In the genomic region with DNA sequence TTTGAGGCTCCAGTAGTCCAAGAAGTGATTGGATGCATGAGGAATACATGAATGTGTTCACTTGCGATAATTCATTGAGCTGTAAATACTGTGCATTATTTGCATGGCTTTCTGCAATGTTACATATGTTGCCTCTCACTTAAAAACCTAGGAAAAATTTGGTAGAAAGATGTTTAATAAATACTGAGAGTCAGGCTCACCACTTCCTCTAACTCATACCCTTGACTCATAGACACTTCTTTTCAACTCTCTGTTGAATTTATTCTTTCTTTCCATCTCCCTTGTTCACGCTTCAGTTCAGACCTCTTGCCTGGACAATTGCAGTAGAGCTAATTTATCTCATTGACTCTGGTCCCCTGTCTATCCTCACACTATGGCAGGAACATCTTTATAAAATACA, we compare ENCODE assay signal across 17 cellular contexts. TPM values are rescaled to one million over a fixed set of nuclear protein-coding genes. Genes with fewer than 3 reads are reported as not detected.
DNase-seq lines count a peak whose midpoint lies in the region; ATAC-seq and TF ChIP-seq lines count a peak whose summit lies in the region.
"Had no signal": no experiment of that assay in that cellular context is flagged by ENCODE, and none has a peak within 500 bp of the region (broad histone marks: within the 10 kb centered on the region; RNA-seq: fewer than 3 reads in every experiment).

No MANE protein-coding gene starts in this region.

- intact Hi-C loops in activated CD4-positive, alpha-beta T cell treated with anti-CD3 and anti-CD28 coated beads for 36 hours (cut with DNase I, micrococcal nuclease): no loop called here
- intact Hi-C loops in IMR-90 (cut with micrococcal nuclease): no loop called here
- intact Hi-C loops in activated CD4-positive, alpha-beta memory T cell treated with anti-CD3 and anti-CD28 coated beads for 36 hours (cut with micrococcal nuclease): no loop called here
- intact Hi-C loops in sciatic nerve (cut with DNase I): no loop called here

- no peak overlapping the region for H2AK5ac ChIP-seq in IMR-90 (ENCODE audit: low read depth, low read length)

- no peak overlapping the region for H3K56ac ChIP-seq in IMR-90 (ENCODE audit: extremely low read depth, insufficient read depth, low read length)

- POLR2A ChIA-PET in activated CD4-positive, alpha-beta T cell treated with anti-CD3 and anti-CD28 coated beads for 36 hours (lab: Charles Lee): no interaction called here
- POLR2A ChIA-PET in IMR-90 (lab: Charles Lee; ENCODE audit: unreplicated experiment): no interaction called here
- POLR2A ChIA-PET in activated CD4-positive, alpha-beta memory T cell treated with anti-CD3 and anti-CD28 coated beads for 36 hours (lab: Charles Lee): no interaction called here

- no peak overlapping the region for H3K23ac ChIP-seq in IMR-90 (ENCODE audit: low read depth, low read length)

- no peak overlapping the region; the same call in 1 of the 2 replicates for H4K91ac ChIP-seq in IMR-90 (ENCODE audit: insufficient read depth, low read depth, low read length)

- no peak overlapping the region for H2AFZ ChIP-seq in IMR-90 (replicated peaks; ENCODE audit: low read length, poor library complexity)

- no peak for TF ChIP-seq RAD21 in IMR-90 (IDR thresholded peaks at IDR 0.05; ENCODE audit: low read length)

- H3K9me3 Mint-ChIP-seq in activated CD4-positive, alpha-beta T cell treated with anti-CD3 and anti-CD28 coated beads for 36 hours (ENCODE audit: low read depth): no peaks in the 10 kb centered on the region
- H3K9me3 Mint-ChIP-seq in activated naive CD8-positive, alpha-beta T cell (ENCODE audit: low read depth): no peaks in the 10 kb centered on the region
- no peaks in the 10 kb centered on the region for H3K9me3 Mint-ChIP-seq in activated CD4-positive, alpha-beta memory T cell treated with anti-CD3 and anti-CD28 coated beads for 36 hours

- 80% methylated on average over 1 of the region's 2 CpGs; no CpG with 5 or more reads in 1 of the 2 experiments for WGBS in IMR-90 (ENCODE audit: extremely low coverage in 2 of 2, insufficient read length in 1 of 2), 2 experiments

- H3K18ac ChIP-seq in IMR-90 (ENCODE audit: low read depth, low read length): no peak overlapping the region

- H3K4ac ChIP-seq in IMR-90 (ENCODE audit: low read depth, low read length): no peak overlapping the region

- H3K36me3 ChIP-seq in IMR-90 (ENCODE audit: control insufficient read depth, insufficient read depth, low read length): no peaks in the 10 kb centered on the region
- H3K36me3 ChIP-seq: BLaER1 treated with 17β-estradiol and CSF1 and Interleukin-3, amounts not matched to agents 10 nM and 100 nM; HAP-1 had no signal

- no peak overlapping the region for H3K9ac ChIP-seq in IMR-90 (ENCODE audit: low read depth, low read length)
- H3K9ac ChIP-seq: BLaER1 treated with 17β-estradiol and CSF1 and Interleukin-3, amounts not matched to agents 10 nM and 100 nM had no signal

- H3K9me3 ChIP-seq in IMR-90 (ENCODE audit: control insufficient read depth, insufficient read depth, low read length): no peaks in the 10 kb centered on the region
- H3K9me3 ChIP-seq: HAP-1 had no signal

- H3K27me3 ChIP-seq in IMR-90 (ENCODE audit: control insufficient read depth, insufficient read depth, low read length): no peaks in the 10 kb centered on the region; the same call in 1 of the 2 replicates
- H3K27me3 ChIP-seq: BLaER1 treated with 17β-estradiol and CSF1 and Interleukin-3, amounts not matched to agents 10 nM and 100 nM had no signal

- no peak overlapping the region for H3K4me3 Mint-ChIP-seq in activated CD4-positive, alpha-beta T cell treated with anti-CD3 and anti-CD28 coated beads for 36 hours
- peak overlapping the region; percentile 1 for H3K4me3 Mint-ChIP-seq in activated naive CD8-positive, alpha-beta T cell
- H3K4me3 Mint-ChIP-seq in activated CD4-positive, alpha-beta memory T cell treated with anti-CD3 and anti-CD28 coated beads for 36 hours: no peak overlapping the region

- no peak overlapping the region for H2AK9ac ChIP-seq in IMR-90 (replicated peaks; ENCODE audit: low read depth, low read length, poor library complexity)

- peaks cover 28% of the 10 kb centered on the region for H3K4me1 Mint-ChIP-seq in activated CD4-positive, alpha-beta T cell treated with anti-CD3 and anti-CD28 coated beads for 36 hours
- peaks cover 31% of the 10 kb centered on the region for H3K4me1 Mint-ChIP-seq in activated naive CD8-positive, alpha-beta T cell (ENCODE audit: low read depth)
- peaks cover 19% of the 10 kb centered on the region for H3K4me1 Mint-ChIP-seq in activated CD4-positive, alpha-beta memory T cell treated with anti-CD3 and anti-CD28 coated beads for 36 hours (ENCODE audit: low read depth)

- H3K36me3 Mint-ChIP-seq in activated CD4-positive, alpha-beta T cell treated with anti-CD3 and anti-CD28 coated beads for 36 hours (ENCODE audit: low read depth): peaks cover 13% of the 10 kb centered on the region
- peaks cover 27% of the 10 kb centered on the region for H3K36me3 Mint-ChIP-seq in activated naive CD8-positive, alpha-beta T cell
- peaks cover 3% of the 10 kb centered on the region for H3K36me3 Mint-ChIP-seq in activated CD4-positive, alpha-beta memory T cell treated with anti-CD3 and anti-CD28 coated beads for 36 hours

- H4K8ac ChIP-seq in IMR-90 (ENCODE audit: low read depth in 2 of 2, low read length in 2 of 2): no peak overlapping the region

- no peaks in the 10 kb centered on the region for H4K20me1 ChIP-seq in IMR-90 (ENCODE audit: insufficient read depth, low read length)
- H4K20me1 ChIP-seq: BLaER1 treated with 17β-estradiol and CSF1 and Interleukin-3, amounts not matched to agents 10 nM and 100 nM had no signal

- H2BK120ac ChIP-seq in IMR-90 (ENCODE audit: low read depth, low read length): peak overlapping the region; percentile 81

- H3K27me3 Mint-ChIP-seq in activated CD4-positive, alpha-beta T cell treated with anti-CD3 and anti-CD28 coated beads for 36 hours: no peaks in the 10 kb centered on the region
- no peaks in the 10 kb centered on the region for H3K27me3 Mint-ChIP-seq in activated naive CD8-positive, alpha-beta T cell
- H3K27me3 Mint-ChIP-seq in activated CD4-positive, alpha-beta memory T cell treated with anti-CD3 and anti-CD28 coated beads for 36 hours: no peaks in the 10 kb centered on the region

- H3K27ac ChIP-seq in IMR-90 (ENCODE audit: insufficient read depth, low read length): no peak overlapping the region
- H3K27ac ChIP-seq: BLaER1 treated with 17β-estradiol and CSF1 and Interleukin-3, amounts not matched to agents 10 nM and 100 nM; RWPE1 had no signal

- H3K4me2 ChIP-seq in IMR-90 (ENCODE audit: low read depth, low read length): no peak overlapping the region
- H3K4me2 ChIP-seq: BLaER1 treated with 17β-estradiol and CSF1 and Interleukin-3, amounts not matched to agents 10 nM and 100 nM had no signal

- CTCF ChIA-PET in activated CD4-positive, alpha-beta T cell treated with anti-CD3 and anti-CD28 coated beads for 36 hours (lab: Charles Lee): interaction anchor here (1.6 kb wide), 1 partner anchor 13 kb away, joined by 5 read pairs; no protein-coding TSS in a partner anchor
- CTCF ChIA-PET in IMR-90 (lab: Yijun Ruan, JAX): no interaction called here
- CTCF ChIA-PET in activated CD4-positive, alpha-beta memory T cell treated with anti-CD3 and anti-CD28 coated beads for 36 hours (lab: Charles Lee): no interaction called here

- no peak for TF ChIP-seq POLR2A in IMR-90 (IDR thresholded peaks at IDR 0.05; ENCODE audit: low read depth, low read length)

- ATAC-seq in activated CD4-positive, alpha-beta T cell treated with anti-CD3 and anti-CD28 coated beads for 36 hours: peak; percentile 77
- ATAC-seq in IMR-90 (ENCODE audit: low read depth): peak; percentile 59
- no peak for ATAC-seq in GM21528 (IDR thresholded peaks at IDR 0.05; ENCODE audit: low FRiP score, unreplicated experiment)
- no peak for ATAC-seq in sciatic nerve

- DNase-seq in activated CD4-positive, alpha-beta T cell treated with anti-CD3 and anti-CD28 coated beads for 36 hours: no peak
- no peak for DNase-seq in activated CD4-positive, alpha-beta T cell treated with anti-CD3 and anti-CD28 coated beads, Interleukin-2, amount 50 U/mL, for 4 hours
- no peak for DNase-seq in IMR-90
- peak; percentile 22 for DNase-seq in kidney tubule cell (ENCODE audit: low spot score)
- no peak for DNase-seq in activated CD4-positive, alpha-beta memory T cell treated with anti-CD3 and anti-CD28 coated beads for 36 hours
- DNase-seq in sciatic nerve (ENCODE audit: low spot score): no peak
- DNase-seq: 8988T, DMS 273 treated with DMSO at 0.1 percent for 48 hours, Karpas-422, NCI-H1417, NCI-H2029 treated with DMSO at 0.1 percent for 48 hours, NCI-H524 had no signal

- TF ChIP-seq CTCF in IMR-90 (conservative IDR thresholded peaks at IDR 0.05; ENCODE audit: low read depth, low read length): no peak

- H3K79me1 ChIP-seq in IMR-90 (ENCODE audit: low read depth in 1 of 2, low read length in 2 of 2): no peaks in the 10 kb centered on the region

- H3K4me3 ChIP-seq in IMR-90 (ENCODE audit: insufficient read depth, low read depth, low read length): no peak overlapping the region
- H3K4me3 ChIP-seq: BLaER1 treated with 17β-estradiol and CSF1 and Interleukin-3, amounts not matched to agents 10 nM and 100 nM; HAP-1 had no signal

- H3K4me1 ChIP-seq in IMR-90 (ENCODE audit: control insufficient read depth, insufficient read depth, low read length): no peaks in the 10 kb centered on the region
- H3K4me1 ChIP-seq: HAP-1 had no signal

- H3K14ac ChIP-seq in IMR-90 (replicated peaks; ENCODE audit: low read depth, low read length): no peak overlapping the region

- in situ Hi-C loops in IMR-90 (cut with MboI; ENCODE audit: low sequenced_read_pairs): no loop called here

- H3K9me1 ChIP-seq in IMR-90 (ENCODE audit: insufficient read depth, low read length): peaks cover 5% of the 10 kb centered on the region; the same call in 1 of the 2 replicates

- no peak overlapping the region for H2BK15ac ChIP-seq in IMR-90 (ENCODE audit: low read depth, low read length)

- H3K27ac Mint-ChIP-seq in activated CD4-positive, alpha-beta T cell treated with anti-CD3 and anti-CD28 coated beads for 36 hours: peak overlapping the region; percentile 22
- H3K27ac Mint-ChIP-seq in activated naive CD8-positive, alpha-beta T cell: peak overlapping the region; percentile 51
- no peak overlapping the region for H3K27ac Mint-ChIP-seq in activated CD4-positive, alpha-beta memory T cell treated with anti-CD3 and anti-CD28 coated beads for 36 hours

- no peak overlapping the region for H2BK5ac ChIP-seq in IMR-90 (ENCODE audit: low read depth, low read length, poor library complexity, severe bottlenecking)

- BruUV-seq in IMR-90 (replicated peaks; lab: Mats Ljungman, UMichigan): no TSS peak

- dilution Hi-C loops in IMR-90 (cut with HindIII; ENCODE audit: low sequenced_read_pairs, unreplicated experiment): no loop called here

- peak overlapping the region; percentile 42; the same call in 1 of the 2 replicates for H2BK20ac ChIP-seq in IMR-90 (ENCODE audit: low read depth, low read length)

- no peak overlapping the region for H4K5ac ChIP-seq in IMR-90 (ENCODE audit: low read depth, low read length)

RNA-seq across cellular contexts. Expression of a gene that starts 35.8 kb away (rescaled TPM):
- total RNA-seq in activated CD4-positive, alpha-beta T cell treated with anti-CD3 and anti-CD28 coated beads for 36 hours: 100 to 1,000 TPM; 175 to 302 TPM
- total RNA-seq in IMR-90 (2012; rRNA removed): 0.56 and 1.8 TPM in 2 replicates
- polyA plus RNA-seq in IMR-90 (2012; rRNA removed): 0.93 and 1.7 TPM in 2 replicates
- polyA plus RNA-seq in IMR-90 (2012; cell fraction: cytosol; rRNA removed): 0.47 and 0.53 TPM in 2 replicates
- polyA plus RNA-seq in IMR-90 (2012; cell fraction: nucleus; rRNA removed; ENCODE audit: low replicate concordance): 0.28 and 1.0 TPM in 2 replicates
- total RNA-seq in activated CD4-positive, alpha-beta memory T cell treated with anti-CD3 and anti-CD28 coated beads for 36 hours: 100 to 1,000 TPM; 111 to 122 TPM
- 10.7 TPM for total RNA-seq in sciatic nerve

Comparison
In these comparisons a context has a peak if more than half of its experiments do, and no peak if none do; other contexts are left out.
1. ATAC-seq: peak in activated CD4-positive, alpha-beta T cell treated with anti-CD3 and anti-CD28 coated beads for 36 hours (single experiment) and IMR-90 (single experiment); none in GM21528 (single experiment) and sciatic nerve (single experiment).